Comparison of ENCODE assay signal across 24 cellular contexts in genomic region chr11:61148016-61148640, GRCh38. TPM values are rescaled to one million over a fixed set of nuclear protein-coding genes. Genes with fewer than 3 reads are reported as not detected.
A peak's percentile ranks its signal among the peaks of the same experiment; 100 is the strongest.
DNase-seq lines count a peak whose midpoint lies in the region; ATAC-seq and TF ChIP-seq lines count a peak whose summit lies in the region.
"Had no signal": no experiment of that assay in that cellular context is flagged by ENCODE, and none has a peak within 500 bp of the region (broad histone marks: within the 10 kb centered on the region; RNA-seq: fewer than 3 reads in every experiment).

No MANE protein-coding gene starts in this region.

- TF ChIP-seq CTCF in CD14-positive monocyte (IDR thresholded peaks at IDR 0.05) (no peak), neural progenitor cell (IDR thresholded peaks at IDR 0.05) (no peak), PC-3 (conservative IDR thresholded peaks at IDR 0.05; ENCODE audit: low read depth, low read length) (no peak)

- H3K27me3 ChIP-seq in neural progenitor cell = no peaks in the 10 kb centered on the region
- H3K27me3 ChIP-seq in PC-3 (ENCODE audit: low read length) = no peaks in the 10 kb centered on the region
- H3K27me3 ChIP-seq: dorsolateral prefrontal cortex, esophagus muscularis mucosa, SJCRH30 had no signal

- peaks cover 68% of the 10 kb centered on the region for H3K79me2 ChIP-seq in neural progenitor cell (ENCODE audit: low read depth)
- peaks cover 79% of the 10 kb centered on the region for H3K79me2 ChIP-seq in PC-3 (ENCODE audit: low read length)

- no peak overlapping the region for H3K27ac ChIP-seq in neural progenitor cell
- H3K27ac ChIP-seq in PC-3 (ENCODE audit: low read length) = no peak overlapping the region
- H3K27ac ChIP-seq: dorsolateral prefrontal cortex, KMS-11, SJCRH30, skin epidermis had no signal

- H3F3A ChIP-seq in neural progenitor cell (ENCODE audit: low read depth) (peaks cover 28% of the 10 kb centered on the region), PC-3 (ENCODE audit: low read length, unreplicated experiment) (no peaks in the 10 kb centered on the region)

- H3K4me3 ChIP-seq in neural progenitor cell (no peak overlapping the region), PC-3 (ENCODE audit: low read length) (no peak overlapping the region)
- H3K4me3 ChIP-seq: dorsolateral prefrontal cortex, esophagus muscularis mucosa, SJCRH30, skin epidermis had no signal

- CTCF ChIA-PET in PC-3 (lab: Charles Lee) = no interaction called here

- peaks cover 67% of the 10 kb centered on the region for H3K4me1 Mint-ChIP-seq in CD14-positive monocyte
- peaks cover 26% of the 10 kb centered on the region for H3K4me1 Mint-ChIP-seq in T-helper 17 cell
- H3K4me1 Mint-ChIP-seq in neural progenitor cell = peaks cover 77% of the 10 kb centered on the region

- intact Hi-C loops in CD14-positive monocyte (cut with micrococcal nuclease) = no loop called here
- intact Hi-C loops in PC-3 (cut with micrococcal nuclease) = no loop called here

- BruUV-seq in PC-3 (replicated peaks; lab: Mats Ljungman, UMichigan) = no TSS peak

- H3K36me3 Mint-ChIP-seq in CD14-positive monocyte = peaks cover 34 to 64% of the 10 kb centered on the region in 2 donors
- peaks cover 2% of the 10 kb centered on the region for H3K36me3 Mint-ChIP-seq in T-helper 17 cell (ENCODE audit: low read depth)
- no peaks in the 10 kb centered on the region for H3K36me3 Mint-ChIP-seq in neural progenitor cell

- H3K4me2 ChIP-seq in neural progenitor cell = peak overlapping the region; percentile 12
- H3K4me2 ChIP-seq in PC-3 (ENCODE audit: low read length) = no peak overlapping the region
- H3K4me2 ChIP-seq: KMS-11 had no signal

- peaks cover 55% of the 10 kb centered on the region for H3K4me1 ChIP-seq in neural progenitor cell
- H3K4me1 ChIP-seq in PC-3 (ENCODE audit: insufficient read depth, low read length) = peaks cover 23% of the 10 kb centered on the region

- DNase-seq in CD14-positive monocyte (ENCODE audit: low spot score) (peak; percentile 6), NCI-H1417 treated with DMSO at 0.1 percent for 48 hours (lab: John Stamatoyannopoulos, UW) (peak; percentile 62), T-helper 17 cell (no peak), neural progenitor cell (ENCODE audit: low spot score) (peak; percentile 35), occipital lobe (lab: John Stamatoyannopoulos, UW) (no peak), PC-3 (no peak)
- DNase-seq in activated T-cell treated with anti-CD3 and anti-CD28 coated beads, Interleukin-2, amount 50 U/mL, for 1 hour = no peak
- DNase-seq: activated CD4-positive, alpha-beta T cell treated with anti-CD3 and anti-CD28 coated beads for 4 hours; activated CD8-positive, alpha-beta memory T cell treated with anti-CD3 and anti-CD28 coated beads, Interleukin-2, amount 50 U/mL, for 48 hours; activated naive CD4-positive, alpha-beta T cell treated with anti-CD3 and anti-CD28 coated beads for 36 hours; GF-D8; HFFc6; NCI-H1694; SJCRH30; T-helper 9 cell had no signal

- no peak overlapping the region for H3K4me3 Mint-ChIP-seq in CD14-positive monocyte
- H3K4me3 Mint-ChIP-seq in T-helper 17 cell = no peak overlapping the region
- peak overlapping the region; percentile 42 for H3K4me3 Mint-ChIP-seq in neural progenitor cell
- H3K4me3 Mint-ChIP-seq: activated naive CD4-positive, alpha-beta T cell treated with anti-CD3 and anti-CD28 coated beads for 36 hours; HFFc6; stimulated activated memory B cell treated with anti-CD40 and anti-IgM and Interleukin-4, amounts not matched to agents 10 μg/mL and 1 μg/mL and 100 μg/mL, for 72 hours had no signal

- peaks cover 79% of the 10 kb centered on the region for H4K20me1 ChIP-seq in neural progenitor cell (ENCODE audit: low read depth)
- no peaks in the 10 kb centered on the region for H4K20me1 ChIP-seq in PC-3 (ENCODE audit: low read length)

- H3K27ac Mint-ChIP-seq in CD14-positive monocyte (peak overlapping the region in 2 of 7 donors; percentile 38 to 76), T-helper 17 cell (peak overlapping the region; percentile 67), neural progenitor cell (peak overlapping the region; percentile 90)
- H3K27ac Mint-ChIP-seq: activated naive CD4-positive, alpha-beta T cell treated with anti-CD3 and anti-CD28 coated beads for 36 hours; HFFc6; stimulated activated memory B cell treated with anti-CD40 and anti-IgM and Interleukin-4, amounts not matched to agents 10 μg/mL and 1 μg/mL and 100 μg/mL, for 72 hours had no signal

- H2AFZ ChIP-seq in neural progenitor cell (replicated peaks) (no peak overlapping the region), PC-3 (ENCODE audit: low read length) (no peak overlapping the region)

- ATAC-seq in T-helper 17 cell (no peak), HG02885 (IDR thresholded peaks at IDR 0.05; ENCODE audit: poor library complexity, unreplicated experiment) (no peak), PC-3 (no peak)
- ATAC-seq: stimulated activated memory B cell treated with anti-CD40 and anti-IgM and Interleukin-4, amounts not matched to agents 10 μg/mL and 1 μg/mL and 100 μg/mL, for 72 hours had no signal

- H3K9me3 Mint-ChIP-seq in CD14-positive monocyte = no peaks in the 10 kb centered on the region
- H3K9me3 Mint-ChIP-seq in neural progenitor cell = no peaks in the 10 kb centered on the region
- H3K9me3 Mint-ChIP-seq: activated naive CD4-positive, alpha-beta T cell treated with anti-CD3 and anti-CD28 coated beads for 36 hours; HFFc6; stimulated activated memory B cell treated with anti-CD40 and anti-IgM and Interleukin-4, amounts not matched to agents 10 μg/mL and 1 μg/mL and 100 μg/mL, for 72 hours had no signal

- no peaks in the 10 kb centered on the region for H3K9me2 ChIP-seq in PC-3 (replicated peaks; ENCODE audit: low read length)

- H3K9ac ChIP-seq in neural progenitor cell (no peak overlapping the region), PC-3 (ENCODE audit: low read length) (no peak overlapping the region)
- H3K9ac ChIP-seq: KMS-11 had no signal

- POLR2A ChIA-PET in PC-3 (lab: Charles Lee; ENCODE audit: unreplicated experiment) = no interaction called here

- H3K27me3 Mint-ChIP-seq in CD14-positive monocyte (ENCODE audit: low read depth in 3 of 3) (no peaks in the 10 kb centered on the region), T-helper 17 cell (no peaks in the 10 kb centered on the region), neural progenitor cell (ENCODE audit: insufficient read depth, low read depth) (peaks cover 9% of the 10 kb centered on the region)
- H3K27me3 Mint-ChIP-seq: stimulated activated memory B cell treated with anti-CD40 and anti-IgM and Interleukin-4, amounts not matched to agents 10 μg/mL and 1 μg/mL and 100 μg/mL, for 72 hours had no signal

- H3K9me3 ChIP-seq in T-helper 17 cell (ENCODE audit: control insufficient read depth, low read length, poor library complexity, severe bottlenecking) = no peaks in the 10 kb centered on the region
- no peaks in the 10 kb centered on the region for H3K9me3 ChIP-seq in neural progenitor cell (ENCODE audit: low read depth)
- H3K9me3 ChIP-seq in PC-3 (ENCODE audit: low read length) = no peaks in the 10 kb centered on the region
- H3K9me3 ChIP-seq: esophagus muscularis mucosa, SJCRH30 had no signal

- no peaks in the 10 kb centered on the region for H3K36me3 ChIP-seq in neural progenitor cell
- no peaks in the 10 kb centered on the region for H3K36me3 ChIP-seq in PC-3 (ENCODE audit: low read depth, low read length)
- H3K36me3 ChIP-seq: SJCRH30 had no signal

RNA-seq across cellular contexts. Expression of gene VPS37C, which starts 13.1 kb away (rescaled TPM):
- polyA plus RNA-seq in CD14-positive monocyte = 1 to 10 TPM; 1.9 to 3.8 TPM
- total RNA-seq in T-helper 17 cell = 1 to 10 TPM; 3.5 to 5.6 TPM
- 9.9 and 19.9 TPM in 2 replicates for total RNA-seq in neural progenitor cell (ENCODE audit: low replicate concordance)
- 4.5 TPM for total RNA-seq in occipital lobe
- total RNA-seq in PC-3 (2014; rRNA removed) = 28.9 and 34.9 TPM in 2 replicates

RNA-seq across cellular contexts. Expression of gene CD5, which starts 45.8 kb away (rescaled TPM):
- polyA plus RNA-seq in CD14-positive monocyte = under 1 TPM; 0.34 to 0.61 TPM
- total RNA-seq in T-helper 17 cell (100 to 1,000 TPM; 310 to 362 TPM), neural progenitor cell (ENCODE audit: low replicate concordance) (not detected in 2 replicates), occipital lobe (not detected), PC-3 (2014; rRNA removed) (0.11 and 0.12 TPM in 2 replicates)
- total RNA-seq: HFFc6, osteoblast, urinary bladder had no signal
- polyA plus RNA-seq: AG04450 had no signal

RNA-seq across cellular contexts. Expression of gene PGA3, which starts 55.2 kb away (rescaled TPM):
- polyA plus RNA-seq in CD14-positive monocyte = 1 to 10 TPM; 1.4 to 4.1 TPM
- total RNA-seq in T-helper 17 cell (not detected), neural progenitor cell (ENCODE audit: low replicate concordance) (0.28 TPM in 1 of 2 replicates, not detected in the other), occipital lobe (0.31 TPM), PC-3 (2014; rRNA removed) (not detected in 2 replicates)
- total RNA-seq: activated naive CD4-positive, alpha-beta T cell treated with anti-CD3 and anti-CD28 coated beads for 36 hours; osteoblast; SJCRH30 had no signal

Comparison
In these comparisons a context has a peak if more than half of its experiments do, and no peak if none do; other contexts are left out.
1. DNase-seq: peak in CD14-positive monocyte (single experiment), NCI-H1417 treated with DMSO at 0.1 percent for 48 hours (single experiment) and neural progenitor cell (single experiment); none in T-helper 17 cell (0 of 3), occipital lobe (single experiment), activated T-cell treated with anti-CD3 and anti-CD28 coated beads, Interleukin-2, amount 50 U/mL, for 1 hour (single experiment) and PC-3 (single experiment).
2. RNA of gene CD5, which starts 45.8 kb away (total RNA-seq): 310 to 362 TPM in T-helper 17 cell; 0.11 to 0.12 TPM in PC-3, not detected in neural progenitor cell and not detected in occipital lobe (single experiment); every median in the first group is over 100 times any median in the second.